18 cellular contexts compared by ENCODE assay signal in the genomic region with DNA sequence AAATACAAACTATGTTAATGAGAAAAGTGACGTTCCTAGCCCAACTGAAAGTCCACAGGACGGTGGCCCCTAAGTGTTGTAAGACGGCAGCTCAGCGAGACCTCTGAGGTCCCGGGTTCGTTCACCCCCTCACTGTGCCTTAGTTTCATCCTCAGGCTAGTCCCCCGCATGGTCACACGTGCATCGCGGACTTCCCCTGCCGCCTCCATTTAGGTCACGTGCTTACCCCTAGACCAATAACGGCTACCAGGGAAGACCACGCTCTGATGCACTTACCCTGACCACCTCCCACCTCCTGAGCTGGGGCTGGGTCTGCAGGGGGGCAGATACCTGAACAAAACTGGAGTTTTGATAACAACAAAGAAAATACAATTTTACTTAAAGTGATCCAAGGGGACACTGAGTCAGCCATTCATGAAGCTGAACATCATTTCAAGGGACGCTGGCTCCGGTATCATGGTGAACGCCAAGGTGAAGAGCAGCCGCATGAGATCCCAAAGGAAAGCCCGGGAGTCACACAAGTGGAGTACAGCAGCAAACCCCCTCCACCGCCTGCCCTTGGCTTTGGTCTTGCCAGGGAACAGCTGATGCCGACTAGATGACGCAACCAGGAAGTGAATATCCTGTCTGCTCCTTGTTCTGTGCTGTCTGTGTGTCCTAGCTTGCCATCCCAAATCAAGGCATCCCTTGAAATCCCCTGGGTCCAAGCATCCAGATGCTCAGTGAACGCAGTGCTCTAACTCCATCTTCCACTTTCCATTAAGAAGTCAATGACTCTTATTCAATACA.
"Had no signal": no experiment of that assay in that cellular context is flagged by ENCODE, and none has a peak within 500 bp of the region (broad histone marks: within the 10 kb centered on the region; RNA-seq: fewer than 3 reads in every experiment).

No MANE protein-coding gene starts in this region.

- H3K27me3 ChIP-seq: gastroesophageal sphincter, pancreas, sigmoid colon, spleen, testis, upper lobe of left lung had no signal

- H3K27me3 Mint-ChIP-seq: activated CD4-positive, alpha-beta T cell treated with anti-CD3 and anti-CD28 coated beads for 36 hours had no signal

- FAIRE-seq: pancreas had no signal

- H3K9me3 Mint-ChIP-seq: immature natural killer cell; stimulated activated memory B cell treated with anti-CD40 and anti-IgM and Interleukin-4, amounts not matched to agents 10 μg/mL and 1 μg/mL and 100 μg/mL, for 72 hours; T-helper 2 cell treated with Interferon-gamma antibody and Interleukin-4, amounts not matched to agents 5 μg/mL and 100 μg/mL, for 36 hours had no signal

- H3K4me1 Mint-ChIP-seq: activated CD4-positive, alpha-beta T cell treated with anti-CD3 and anti-CD28 coated beads for 36 hours; immature natural killer cell; stimulated activated memory B cell treated with anti-CD40 and anti-IgM and Interleukin-4, amounts not matched to agents 10 μg/mL and 1 μg/mL and 100 μg/mL, for 72 hours had no signal

- DNase-seq: activated CD4-positive, alpha-beta T cell treated with anti-CD3 and anti-CD28 coated beads for 36 hours; activated CD4-positive, alpha-beta T cell treated with anti-CD3 and anti-CD28 coated beads, Interleukin-2, amount 50 U/mL, for 48 hours; amniotic stem cell; heart right ventricle; immature natural killer cell; mesendoderm; naive thymus-derived CD4-positive, alpha-beta T cell; pancreas; sigmoid colon; spleen; stimulated activated CD4-positive, alpha-beta T cell treated with anti-CD3 and anti-CD28 coated beads, Interleukin-4, amount 100 ng/mL, for 4 hours; testis; upper lobe of left lung had no signal

- H3K27ac Mint-ChIP-seq: activated CD4-positive, alpha-beta T cell treated with anti-CD3 and anti-CD28 coated beads for 36 hours; activated naive CD8-positive, alpha-beta T cell; immature natural killer cell; naive thymus-derived CD4-positive, alpha-beta T cell; stimulated activated memory B cell treated with anti-CD40 and anti-IgM and Interleukin-4, amounts not matched to agents 10 μg/mL and 1 μg/mL and 100 μg/mL, for 72 hours; T-helper 2 cell treated with Interferon-gamma antibody and Interleukin-4, amounts not matched to agents 5 μg/mL and 100 μg/mL, for 36 hours; WTC11 had no signal

- H3K36me3 ChIP-seq: gastroesophageal sphincter, heart right ventricle, pancreas, sigmoid colon, spleen, upper lobe of left lung had no signal

- H3K4me1 ChIP-seq: gastroesophageal sphincter, pancreas, sigmoid colon, spleen, testis, upper lobe of left lung had no signal

- ATAC-seq: activated CD4-positive, alpha-beta T cell treated with anti-CD3 and anti-CD28 coated beads for 36 hours; gastroesophageal sphincter; heart right ventricle; naive thymus-derived CD4-positive, alpha-beta T cell; pancreas; stimulated activated memory B cell treated with anti-CD40 and anti-IgM and Interleukin-4, amounts not matched to agents 10 μg/mL and 1 μg/mL and 100 μg/mL, for 72 hours; WTC11 had no signal

- H3K4me3 ChIP-seq: gastroesophageal sphincter, heart right ventricle, pancreas, sigmoid colon, spleen, testis, upper lobe of left lung had no signal

- H3K27ac ChIP-seq: gastroesophageal sphincter, heart right ventricle, pancreas, sigmoid colon, spleen, testis, upper lobe of left lung had no signal

- H3K36me3 Mint-ChIP-seq: immature natural killer cell had no signal

- H3K4me3 Mint-ChIP-seq: activated CD4-positive, alpha-beta T cell treated with anti-CD3 and anti-CD28 coated beads for 36 hours; activated naive CD8-positive, alpha-beta T cell; immature natural killer cell; naive thymus-derived CD4-positive, alpha-beta T cell; stimulated activated memory B cell treated with anti-CD40 and anti-IgM and Interleukin-4, amounts not matched to agents 10 μg/mL and 1 μg/mL and 100 μg/mL, for 72 hours; T-helper 2 cell treated with Interferon-gamma antibody and Interleukin-4, amounts not matched to agents 5 μg/mL and 100 μg/mL, for 36 hours; WTC11 had no signal

- H3K9me3 ChIP-seq: gastroesophageal sphincter, heart right ventricle, pancreas, sigmoid colon, spleen, testis, upper lobe of left lung had no signal
